Comparison of ENCODE assay signal across 8 cellular contexts in the genomic region with DNA sequence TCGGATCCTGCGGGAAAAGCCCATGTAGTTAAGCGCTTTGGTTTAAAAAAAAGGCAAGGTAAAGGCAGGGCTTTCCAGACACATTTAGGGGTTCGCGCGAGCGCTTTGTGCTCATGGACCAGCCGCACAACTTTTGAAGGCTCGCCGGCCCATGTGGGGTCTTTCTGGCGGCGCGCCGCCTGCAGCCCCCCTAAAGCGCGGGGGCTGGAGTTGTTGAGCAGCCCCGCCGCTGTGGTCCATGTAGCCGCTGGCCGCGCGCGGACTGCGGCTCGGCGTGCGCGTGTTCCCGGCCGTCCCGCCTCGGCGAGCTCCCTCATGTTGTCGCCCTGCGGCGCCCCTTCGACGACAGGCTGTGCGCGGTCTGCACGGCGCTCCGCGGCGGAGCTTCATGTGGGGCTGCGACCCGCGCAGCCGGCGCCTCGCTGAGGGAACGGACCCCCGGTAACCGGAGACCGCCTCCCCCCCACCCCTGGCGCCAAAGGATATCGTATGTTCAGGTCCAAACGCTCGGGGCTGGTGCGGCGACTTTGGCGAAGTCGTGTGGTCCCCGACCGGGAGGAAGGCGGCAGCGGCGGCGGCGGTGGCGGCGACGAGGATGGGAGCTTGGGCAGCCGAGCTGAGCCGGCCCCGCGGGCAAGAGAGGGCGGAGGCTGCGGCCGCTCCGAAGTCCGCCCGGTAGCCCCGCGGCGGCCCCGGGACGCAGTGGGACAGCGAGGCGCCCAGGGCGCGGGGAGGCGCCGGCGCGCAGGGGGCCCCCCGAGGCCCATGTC. TPM values are rescaled to one million over a fixed set of nuclear protein-coding genes. Genes with fewer than 3 reads are reported as not detected.
DNase-seq lines count a peak whose midpoint lies in the region; TF ChIP-seq lines count a peak whose summit lies in the region.

No MANE protein-coding gene starts in this region.

- H2AFZ ChIP-seq in H9 (ENCODE audit: low read length) (no peak overlapping the region), neural progenitor cell (replicated peaks) (peak overlapping the region; percentile 9)

- no peak overlapping the region for H2BK12ac ChIP-seq in H9 (ENCODE audit: insufficient read length, low read depth, low read length)

- peaks cover 47% of the 10 kb centered on the region for H3K36me3 ChIP-seq in SJSA1
- peaks cover 19% of the 10 kb centered on the region for H3K36me3 ChIP-seq in endodermal cell (ENCODE audit: control insufficient read depth, insufficient read depth, low read length)
- no peaks in the 10 kb centered on the region for H3K36me3 ChIP-seq in neural progenitor cell

- H3K23me2 ChIP-seq in H9 (ENCODE audit: insufficient read length, low read depth, low read length, poor library complexity, severe bottlenecking): peaks cover 22% of the 10 kb centered on the region

- no peaks in the 10 kb centered on the region for H3K79me1 ChIP-seq in H9 (ENCODE audit: insufficient read depth, low read depth, low read length, poor library complexity, severe bottlenecking)

- H3K4me2 ChIP-seq in H9 (ENCODE audit: insufficient read depth, insufficient read length, low read length) (peak overlapping the region; percentile 89), neural progenitor cell (peak overlapping the region; percentile 98)

- H3K4me1 ChIP-seq in H9 (ENCODE audit: insufficient read depth, low read length) (0 out of 2 replicates have a peak, but pooled peaks cover 2% of the 10 kb centered on the region), SJSA1 (replicated peaks) (peaks cover 62% of the 10 kb centered on the region), endodermal cell (ENCODE audit: control insufficient read depth, insufficient read depth, low read length) (peaks cover 13% of the 10 kb centered on the region), neural progenitor cell (peaks cover 36% of the 10 kb centered on the region)

- H4K20me1 ChIP-seq in H9 (ENCODE audit: control insufficient read depth, insufficient read depth, insufficient read length) (no peaks in the 10 kb centered on the region), neural progenitor cell (ENCODE audit: low read depth) (peaks cover 40% of the 10 kb centered on the region)

- TF ChIP-seq CTCF in H9 (conservative IDR thresholded peaks at IDR 0.05) (no peak), endodermal cell (conservative IDR thresholded peaks at IDR 0.05) (no peak), neural progenitor cell (IDR thresholded peaks at IDR 0.05) (no peak)

- no CpG with 5 or more reads among the region's 97 CpGs for WGBS in H9 (ENCODE audit: extremely low coverage, insufficient read length, low lambda C conversion rate)
- WGBS in endodermal cell (ENCODE audit: insufficient coverage in 1 of 2, insufficient read length in 1 of 2), 2 experiments: 0% methylated on average over 18 to 97 of the region's 97 CpGs

- no peak overlapping the region for H4K8ac ChIP-seq in H9 (replicated peaks; ENCODE audit: insufficient read length, low read depth, low read length)

- H4K91ac ChIP-seq in H9 (ENCODE audit: insufficient read length, low read depth, low read length): no peak overlapping the region

- H3K4me3 Mint-ChIP-seq in H9 (peak overlapping the region; percentile 79 to 93), endodermal cell (peak overlapping the region; percentile 95), neural progenitor cell (peak overlapping the region; percentile 92)

- H3K27ac Mint-ChIP-seq in H9: peak overlapping the region in 2 of 3 experiments; percentile 35 to 40; a peak in 2 of 7 replicates
- peak overlapping the region; percentile 94 for H3K27ac Mint-ChIP-seq in endodermal cell
- peak overlapping the region; percentile 87 for H3K27ac Mint-ChIP-seq in neural progenitor cell

- 0 out of 2 replicates have a peak overlapping the region, but pooled peaks have one; percentile 6 for H3K14ac ChIP-seq in H9 (ENCODE audit: insufficient read depth, low read length)

- H3K27ac ChIP-seq in H9 (ENCODE audit: insufficient read length, low read depth, low read length): no peak overlapping the region
- H3K27ac ChIP-seq in SJSA1: peak overlapping the region; percentile 36
- peak overlapping the region; percentile 93 for H3K27ac ChIP-seq in endodermal cell (ENCODE audit: low read depth, low read length)
- peak overlapping the region; percentile 24 for H3K27ac ChIP-seq in neural progenitor cell

- no peak overlapping the region for H3K9ac ChIP-seq in H9 (ENCODE audit: extremely low read depth, insufficient read length, low read length)
- peak overlapping the region; percentile 93 for H3K9ac ChIP-seq in endodermal cell (ENCODE audit: extremely low read depth, low read length, poor library complexity, severe bottlenecking)
- peak overlapping the region; percentile 3 for H3K9ac ChIP-seq in neural progenitor cell

- no peak overlapping the region for H3K18ac ChIP-seq in H9 (ENCODE audit: insufficient read length, low read depth, low read length)

- H2BK15ac ChIP-seq in H9 (ENCODE audit: low read depth, low read length): no peak overlapping the region

- no peak overlapping the region for H2BK120ac ChIP-seq in H9 (ENCODE audit: low read depth, low read length, poor library complexity, severe bottlenecking)

- H3K4ac ChIP-seq in H9 (ENCODE audit: low read depth, low read length): no peak overlapping the region

- H3K9me3 Mint-ChIP-seq in H9 (peaks cover 0 to 1% of the 10 kb centered on the region in 2 experiments; a peak in 2 of 5 replicates), endodermal cell (no peaks in the 10 kb centered on the region), neural progenitor cell (no peaks in the 10 kb centered on the region)

- H3K23ac ChIP-seq in H9 (ENCODE audit: insufficient read length, low read depth, low read length): no peak overlapping the region

- no peak overlapping the region for H2BK5ac ChIP-seq in H9 (ENCODE audit: insufficient read length, low read length)

- H4K5ac ChIP-seq in H9 (ENCODE audit: insufficient read length, low read depth, low read length): no peak overlapping the region

- H3K56ac ChIP-seq in H9 (ENCODE audit: insufficient read length, low read depth, low read length): no peak overlapping the region

- H3K27me3 ChIP-seq in H9 (ENCODE audit: insufficient read depth, low read length) (peaks cover 14% of the 10 kb centered on the region), SJSA1 (replicated peaks) (no peaks in the 10 kb centered on the region), endodermal cell (ENCODE audit: control insufficient read depth, insufficient read depth, low read length, poor library complexity, severe bottlenecking) (no peaks in the 10 kb centered on the region), neural progenitor cell (peaks cover 36% of the 10 kb centered on the region)

- H3T11ph ChIP-seq in H9 (ENCODE audit: low read length): no peak overlapping the region

- H3K27me3 Mint-ChIP-seq in H9 (ENCODE audit: low read depth) (peaks cover 27% of the 10 kb centered on the region), endodermal cell (ENCODE audit: insufficient read depth) (peaks cover 3% of the 10 kb centered on the region), neural progenitor cell (ENCODE audit: insufficient read depth, low read depth) (peaks cover 12% of the 10 kb centered on the region)

- no peak overlapping the region for H2AK5ac ChIP-seq in H9 (ENCODE audit: insufficient read length, low read length)

- H3K4me1 Mint-ChIP-seq in H9: peaks cover 36 to 54% of the 10 kb centered on the region in 2 experiments
- H3K4me1 Mint-ChIP-seq in endodermal cell: peaks cover 36% of the 10 kb centered on the region
- H3K4me1 Mint-ChIP-seq in neural progenitor cell: peaks cover 50% of the 10 kb centered on the region

- no peaks in the 10 kb centered on the region for H3K9me3 ChIP-seq in H9 (ENCODE audit: control insufficient read depth, low read depth, low read length)
- H3K9me3 ChIP-seq in SJSA1 (replicated peaks): no peaks in the 10 kb centered on the region
- H3K9me3 ChIP-seq in endodermal cell (ENCODE audit: control insufficient read depth, low read length): no peaks in the 10 kb centered on the region
- H3K9me3 ChIP-seq in neural progenitor cell (ENCODE audit: low read depth): no peaks in the 10 kb centered on the region

- H2BK20ac ChIP-seq in H9 (ENCODE audit: low read depth, low read length, poor library complexity, severe bottlenecking): no peak overlapping the region

- H3K36me3 Mint-ChIP-seq in H9 (ENCODE audit: insufficient read depth in 1 of 3, low read depth in 3 of 3) (peaks cover 0 to 6% (median 0%) of the 10 kb centered on the region in 3 experiments; a peak in 3 of 7 replicates), endodermal cell (ENCODE audit: low read depth) (peaks cover 25% of the 10 kb centered on the region), neural progenitor cell (no peaks in the 10 kb centered on the region)

- H3F3A ChIP-seq in neural progenitor cell (ENCODE audit: low read depth): peaks cover 45% of the 10 kb centered on the region

- H3K4me3 ChIP-seq in SJSA1 (peak overlapping the region; percentile 81), endodermal cell (ENCODE audit: low read length) (peak overlapping the region; percentile 97), neural progenitor cell (peak overlapping the region; percentile 68)

- no peaks in the 10 kb centered on the region for H3K79me2 ChIP-seq in H9 (ENCODE audit: insufficient read depth, low read length)
- peaks cover 36% of the 10 kb centered on the region for H3K79me2 ChIP-seq in neural progenitor cell (ENCODE audit: low read depth)

- DNase-seq in H9 (no peak), SJSA1 (ENCODE audit: low read depth in 1 of 2, low spot score in 2 of 2) (peak in 1 of 2 experiments; percentile 44), endodermal cell (peak; percentile 68), neural progenitor cell (ENCODE audit: low spot score) (peak; percentile 69), GF-D8 (lab: John Stamatoyannopoulos, UW) (no peak), inferior parietal cortex (ENCODE audit: extremely low spot score) (no peak), HuH-7 (ENCODE audit: low spot score) (no peak), HT-29 (ENCODE audit: low spot score) (no peak)

RNA-seq across cellular contexts. Expression of gene SMAD6, which starts 0.9 kb away (rescaled TPM):
- total RNA-seq in H9 (2021) (6.0 and 6.8 TPM in 2 replicates), endodermal cell (100 to 1,000 TPM; 190 to 213 TPM), neural progenitor cell (ENCODE audit: low replicate concordance) (3.4 and 9.4 TPM in 2 replicates)
- total RNA-seq in SJSA1 (2014; rRNA removed; shearing (Covaris generic)): 46.4 and 78.8 TPM in 2 replicates
- polyA plus RNA-seq in endodermal cell (2013, experiment 1 of 2): 16.0 TPM
- 17.3 TPM for polyA plus RNA-seq in endodermal cell (2013, experiment 2 of 2)
- 101 and 123 TPM in 2 replicates for total RNA-seq in HT-29 (2014; rRNA removed; shearing (Covaris generic))

Comparison
In these comparisons a context has a peak if more than half of its experiments do, and no peak if none do; other contexts are left out.
1. DNase-seq: peak in endodermal cell (single experiment) and neural progenitor cell (single experiment); none in H9 (single experiment), GF-D8 (single experiment), inferior parietal cortex (single experiment), HuH-7 (single experiment) and HT-29 (single experiment).
2. H3K27ac Mint-ChIP-seq: peak in every context shown above with its lines; median percentile 94 in endodermal cell; 87 in neural progenitor cell; 38 in H9.
3. Peak in every context shown above with its lines, with median percentiles within 50 percentile points of each other: H3K4me3 Mint-ChIP-seq and H3K4me3 ChIP-seq.